2 cellular contexts compared by ENCODE assay signal in the genomic region with DNA sequence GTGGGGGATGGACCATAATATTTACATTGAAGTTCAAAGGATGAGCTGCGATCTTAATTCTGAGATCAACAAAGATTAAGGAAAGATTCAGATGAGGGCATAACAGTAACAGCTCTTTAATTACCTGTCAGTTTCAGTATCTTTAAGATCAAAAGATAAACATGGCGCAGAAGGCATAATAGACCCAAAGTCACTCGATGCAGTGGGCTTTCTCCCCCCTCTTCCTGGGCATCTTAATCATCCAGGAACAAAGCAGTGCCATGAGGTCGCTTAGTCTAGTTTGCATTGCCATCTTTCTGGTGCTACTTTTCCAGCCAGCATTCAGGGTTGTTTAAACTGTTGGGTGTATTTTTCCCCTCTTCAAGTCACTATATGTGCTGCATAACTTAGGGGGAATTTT.
TF ChIP-seq lines count a peak whose summit lies in the region.

No MANE protein-coding gene starts in this region.

TF ChIP-seq in IMR-90, 13 proteins besides CTCF, POLR2A, EP300 and RAD21:
- no peak for TF ChIP-seq FOS (IDR thresholded peaks at IDR 0.05; ENCODE audit: low read depth, low read length)
- TF ChIP-seq, protein P1, sequence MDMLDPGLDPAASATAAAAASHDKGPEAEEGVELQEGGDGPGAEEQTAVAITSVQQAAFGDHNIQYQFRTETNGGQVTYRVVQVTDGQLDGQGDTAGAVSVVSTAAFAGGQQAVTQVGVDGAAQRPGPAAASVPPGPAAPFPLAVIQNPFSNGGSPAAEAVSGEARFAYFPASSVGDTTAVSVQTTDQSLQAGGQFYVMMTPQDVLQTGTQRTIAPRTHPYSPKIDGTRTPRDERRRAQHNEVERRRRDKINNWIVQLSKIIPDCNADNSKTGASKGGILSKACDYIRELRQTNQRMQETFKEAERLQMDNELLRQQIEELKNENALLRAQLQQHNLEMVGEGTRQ (IDR thresholded peaks at IDR 0.05; ENCODE audit: low read depth, low read length): no peak
- TF ChIP-seq CHD1 (IDR thresholded peaks at IDR 0.05; ENCODE audit: low read depth, low read length): no peak
- no peak for TF ChIP-seq SMC3 (IDR thresholded peaks at IDR 0.05; ENCODE audit: low read depth, low read length)
- no peak for TF ChIP-seq RFX5 (IDR thresholded peaks at IDR 0.05; ENCODE audit: low read depth, low read length)
- no peak for TF ChIP-seq RCOR1 (IDR thresholded peaks at IDR 0.05; ENCODE audit: insufficient replicate concordance, low read length)
- TF ChIP-seq, protein P2, sequence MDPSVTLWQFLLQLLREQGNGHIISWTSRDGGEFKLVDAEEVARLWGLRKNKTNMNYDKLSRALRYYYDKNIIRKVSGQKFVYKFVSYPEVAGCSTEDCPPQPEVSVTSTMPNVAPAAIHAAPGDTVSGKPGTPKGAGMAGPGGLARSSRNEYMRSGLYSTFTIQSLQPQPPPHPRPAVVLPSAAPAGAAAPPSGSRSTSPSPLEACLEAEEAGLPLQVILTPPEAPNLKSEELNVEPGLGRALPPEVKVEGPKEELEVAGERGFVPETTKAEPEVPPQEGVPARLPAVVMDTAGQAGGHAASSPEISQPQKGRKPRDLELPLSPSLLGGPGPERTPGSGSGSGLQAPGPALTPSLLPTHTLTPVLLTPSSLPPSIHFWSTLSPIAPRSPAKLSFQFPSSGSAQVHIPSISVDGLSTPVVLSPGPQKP (IDR thresholded peaks at IDR 0.05; ENCODE audit: borderline replicate concordance, low read depth, low read length): no peak
- no peak for TF ChIP-seq BHLHE40 (IDR thresholded peaks at IDR 0.05; ENCODE audit: low read depth, low read length)
- no peak for TF ChIP-seq MXI1 (IDR thresholded peaks at IDR 0.05; ENCODE audit: borderline replicate concordance, low read depth, low read length)
- no peak for TF ChIP-seq MAZ (IDR thresholded peaks at IDR 0.05; ENCODE audit: borderline replicate concordance, low read depth, low read length)
- no peak for TF ChIP-seq CEBPB (IDR thresholded peaks at IDR 0.05; ENCODE audit: low read depth, low read length)
- no peak for TF ChIP-seq MAFK (IDR thresholded peaks at IDR 0.05; ENCODE audit: low read depth, low read length)
- no peak for TF ChIP-seq NFE2L2 (IDR thresholded peaks at IDR 0.05; ENCODE audit: low read depth, low read length)

TF ChIP-seq in WTC11, 78 proteins besides CTCF, POLR2A, EP300 and RAD21:
- no peak for TF ChIP-seq TEAD4 (CRISPR knock-in tag; IDR thresholded peaks at IDR 0.05)
- no peak for TF ChIP-seq ZNF396 (CRISPR knock-in tag; IDR thresholded peaks at IDR 0.05; ENCODE audit: borderline replicate concordance)
- TF ChIP-seq GTF2I (CRISPR knock-in tag; conservative IDR thresholded peaks at IDR 0.05): no peak
- no peak for TF ChIP-seq IRF2 (CRISPR knock-in tag; IDR thresholded peaks at IDR 0.05; ENCODE audit: borderline replicate concordance, low read depth)
- TF ChIP-seq ZNF263 (CRISPR knock-in tag; IDR thresholded peaks at IDR 0.05; ENCODE audit: low read depth): no peak
- TF ChIP-seq TP53 (CRISPR knock-in tag; IDR thresholded peaks at IDR 0.05): no peak
- no peak for TF ChIP-seq NR3C1 (CRISPR knock-in tag; conservative IDR thresholded peaks at IDR 0.05; ENCODE audit: low read depth)
- TF ChIP-seq, protein P3, sequence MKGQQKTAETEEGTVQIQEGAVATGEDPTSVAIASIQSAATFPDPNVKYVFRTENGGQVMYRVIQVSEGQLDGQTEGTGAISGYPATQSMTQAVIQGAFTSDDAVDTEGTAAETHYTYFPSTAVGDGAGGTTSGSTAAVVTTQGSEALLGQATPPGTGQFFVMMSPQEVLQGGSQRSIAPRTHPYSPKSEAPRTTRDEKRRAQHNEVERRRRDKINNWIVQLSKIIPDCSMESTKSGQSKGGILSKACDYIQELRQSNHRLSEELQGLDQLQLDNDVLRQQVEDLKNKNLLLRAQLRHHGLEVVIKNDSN (CRISPR knock-in tag; IDR thresholded peaks at IDR 0.05): no peak
- TF ChIP-seq, protein P4, sequence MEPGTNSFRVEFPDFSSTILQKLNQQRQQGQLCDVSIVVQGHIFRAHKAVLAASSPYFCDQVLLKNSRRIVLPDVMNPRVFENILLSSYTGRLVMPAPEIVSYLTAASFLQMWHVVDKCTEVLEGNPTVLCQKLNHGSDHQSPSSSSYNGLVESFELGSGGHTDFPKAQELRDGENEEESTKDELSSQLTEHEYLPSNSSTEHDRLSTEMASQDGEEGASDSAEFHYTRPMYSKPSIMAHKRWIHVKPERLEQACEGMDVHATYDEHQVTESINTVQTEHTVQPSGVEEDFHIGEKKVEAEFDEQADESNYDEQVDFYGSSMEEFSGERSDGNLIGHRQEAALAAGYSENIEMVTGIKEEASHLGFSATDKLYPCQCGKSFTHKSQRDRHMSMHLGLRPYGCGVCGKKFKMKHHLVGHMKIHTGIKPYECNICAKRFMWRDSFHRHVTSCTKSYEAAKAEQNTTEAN (CRISPR knock-in tag; IDR thresholded peaks at IDR 0.05): no peak
- no peak for TF ChIP-seq ZNF671 (CRISPR knock-in tag; IDR thresholded peaks at IDR 0.05)
- no peak for TF ChIP-seq HMGA2 (CRISPR knock-in tag; IDR thresholded peaks at IDR 0.05)
- TF ChIP-seq, protein P5, sequence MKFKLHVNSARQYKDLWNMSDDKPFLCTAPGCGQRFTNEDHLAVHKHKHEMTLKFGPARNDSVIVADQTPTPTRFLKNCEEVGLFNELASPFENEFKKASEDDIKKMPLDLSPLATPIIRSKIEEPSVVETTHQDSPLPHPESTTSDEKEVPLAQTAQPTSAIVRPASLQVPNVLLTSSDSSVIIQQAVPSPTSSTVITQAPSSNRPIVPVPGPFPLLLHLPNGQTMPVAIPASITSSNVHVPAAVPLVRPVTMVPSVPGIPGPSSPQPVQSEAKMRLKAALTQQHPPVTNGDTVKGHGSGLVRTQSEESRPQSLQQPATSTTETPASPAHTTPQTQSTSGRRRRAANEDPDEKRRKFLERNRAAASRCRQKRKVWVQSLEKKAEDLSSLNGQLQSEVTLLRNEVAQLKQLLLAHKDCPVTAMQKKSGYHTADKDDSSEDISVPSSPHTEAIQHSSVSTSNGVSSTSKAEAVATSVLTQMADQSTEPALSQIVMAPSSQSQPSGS (CRISPR knock-in tag; IDR thresholded peaks at IDR 0.05; ENCODE audit: borderline replicate concordance, low read depth): no peak
